8 cellular contexts compared by ENCODE assay signal in genomic region chr2:96638144-96639121, GRCh38. TPM values are rescaled to one million over a fixed set of nuclear protein-coding genes. Genes with fewer than 3 reads are reported as not detected.
DNase-seq lines count a peak whose midpoint lies in the region; ATAC-seq, FAIRE-seq and TF ChIP-seq lines count a peak whose summit lies in the region.

KANSL3 (minus strand) TSS chr2:96638312; CDS start chr2:96637135, 1,177 bp downstream.

- H3K9me3 ChIP-seq in kidney (ENCODE audit: control insufficient read depth in 1 of 2, low read length in 2 of 2) = no peaks in the 10 kb centered on the region

- no peak for FAIRE-seq in kidney (lab: Jason Lieb, UNC)

- H3K36me3 ChIP-seq in kidney (ENCODE audit: control insufficient read depth in 1 of 2, insufficient read depth in 2 of 2, low read length in 2 of 2) = peaks cover 0 to 6% of the 10 kb centered on the region in 2 donors

- peak within 1 kb of the TSS; percentile 90 to 92 for H3K27ac ChIP-seq in kidney (ENCODE audit: low read depth in 2 of 2, low read length in 2 of 2)

- H3K4me3 ChIP-seq in AG09309 (ENCODE audit: control insufficient read depth, low read depth, low read length) (peak within 1 kb of the TSS; percentile 75), kidney (ENCODE audit: low read length in 2 of 2) (peak within 1 kb of the TSS; percentile 83 to 88)

- peak within 1 kb of the TSS; percentile 72 to 91 for H3K9ac ChIP-seq in kidney (ENCODE audit: low read length in 2 of 2)

- intact Hi-C loops in kidney (cut with DNase I) = no loop called here

- peaks cover 0 to 8% of the 10 kb centered on the region in 2 donors for H3K4me1 ChIP-seq in kidney (ENCODE audit: control insufficient read depth in 1 of 2, insufficient read depth in 1 of 2, low read depth in 1 of 2, low read length in 2 of 2)

- ATAC-seq in GM19035 (IDR thresholded peaks at IDR 0.05; ENCODE audit: unreplicated experiment) (peak; percentile 79), HG03354 (IDR thresholded peaks at IDR 0.05; ENCODE audit: poor library complexity, severe bottlenecking, unreplicated experiment) (peak; percentile 77)

- DNase-seq in AG09309 (ENCODE audit: low read depth) (peak; percentile 78), NCI-H510A (lab: John Stamatoyannopoulos, UW) (peak; percentile 82), cerebellum (ENCODE audit: low spot score) (peak; percentile 88), kidney (peak; percentile 98)
- DNase-seq in activated CD4-positive, alpha-beta T cell treated with anti-CD3 and anti-CD28 coated beads for 1 hour = peak; percentile 83
- DNase-seq in stimulated activated CD4-positive, alpha-beta T cell treated with anti-CD3 and anti-CD28 coated beads, Interleukin-15, amount 100 ng/mL, for 24 hours = peak; percentile 91

- no peak for TF ChIP-seq CTCF in AG09309 (IDR thresholded peaks at IDR 0.05; ENCODE audit: control insufficient read depth, insufficient read depth, low read depth, low read length, missing control alignments)
- TF ChIP-seq CTCF in kidney (IDR thresholded peaks at IDR 0.05; ENCODE audit: borderline replicate concordance, extremely low read depth, insufficient read depth) = no peak

RNA-seq across cellular contexts. Expression of gene KANSL3, which starts in this region (rescaled TPM):
- 45.5 TPM for total RNA-seq in cerebellum
- total RNA-seq in kidney = 48.8 TPM
- 17.5 TPM for polyA plus RNA-seq in kidney (ENCODE audit: insufficient read depth, low read depth, low replicate concordance)

Comparison
In these comparisons a context has a peak if more than half of its experiments do, and no peak if none do; other contexts are left out.
1. Peak in every context shown above with its lines: DNase-seq, ATAC-seq, H3K4me3 ChIP-seq and H3K27ac ChIP-seq.